ENCODE assay signal across 7 cellular contexts in the genomic region with DNA sequence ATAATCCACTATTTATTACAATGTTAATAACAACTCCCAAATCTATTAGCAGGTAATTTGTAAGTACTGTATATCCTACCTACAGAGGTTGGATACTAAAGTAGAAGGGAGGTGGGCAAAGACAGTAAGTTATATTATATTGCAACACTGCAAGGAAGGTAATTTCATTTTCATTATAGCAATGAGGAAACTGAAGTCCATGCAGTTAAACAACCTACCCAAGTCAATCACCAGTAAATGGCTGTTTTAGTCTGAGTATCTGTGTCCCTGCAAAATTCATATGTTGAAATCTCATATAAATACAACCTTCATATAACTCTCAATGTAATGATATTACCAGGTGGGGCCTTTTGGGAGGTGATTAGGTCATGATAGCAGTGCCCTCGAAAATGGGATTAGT.
"Had no signal": no experiment of that assay in that cellular context is flagged by ENCODE, and none has a peak within 500 bp of the region (broad histone marks: within the 10 kb centered on the region; RNA-seq: fewer than 3 reads in every experiment).

No MANE protein-coding gene starts in this region.

- H3K36me3 ChIP-seq: HAP-1 had no signal

- H3K9ac ChIP-seq: GM23248 had no signal

- DNase-seq: GM23248, GOT3, H7, IMR-90 had no signal

- H3K27ac ChIP-seq: HL-60 had no signal

- H2AFZ ChIP-seq: GM23248 had no signal

- H3K4me1 ChIP-seq: HAP-1 had no signal

- H3K4me3 ChIP-seq: GM23248, HAP-1, K562 had no signal

- H3K9me3 ChIP-seq: HAP-1 had no signal
